Comparison of ENCODE assay signal across 1 cellular context in genomic region chr14:93035917-93036651, GRCh38.
A peak's percentile ranks its signal among the peaks of the same experiment; 100 is the strongest.
TF ChIP-seq lines count a peak whose summit lies in the region.

No MANE protein-coding gene starts in this region.

TF ChIP-seq in HepG2, 621 proteins besides CTCF, POLR2A, EP300 and RAD21 (continued from another document and continues in another):
- TF ChIP-seq, protein P1, sequence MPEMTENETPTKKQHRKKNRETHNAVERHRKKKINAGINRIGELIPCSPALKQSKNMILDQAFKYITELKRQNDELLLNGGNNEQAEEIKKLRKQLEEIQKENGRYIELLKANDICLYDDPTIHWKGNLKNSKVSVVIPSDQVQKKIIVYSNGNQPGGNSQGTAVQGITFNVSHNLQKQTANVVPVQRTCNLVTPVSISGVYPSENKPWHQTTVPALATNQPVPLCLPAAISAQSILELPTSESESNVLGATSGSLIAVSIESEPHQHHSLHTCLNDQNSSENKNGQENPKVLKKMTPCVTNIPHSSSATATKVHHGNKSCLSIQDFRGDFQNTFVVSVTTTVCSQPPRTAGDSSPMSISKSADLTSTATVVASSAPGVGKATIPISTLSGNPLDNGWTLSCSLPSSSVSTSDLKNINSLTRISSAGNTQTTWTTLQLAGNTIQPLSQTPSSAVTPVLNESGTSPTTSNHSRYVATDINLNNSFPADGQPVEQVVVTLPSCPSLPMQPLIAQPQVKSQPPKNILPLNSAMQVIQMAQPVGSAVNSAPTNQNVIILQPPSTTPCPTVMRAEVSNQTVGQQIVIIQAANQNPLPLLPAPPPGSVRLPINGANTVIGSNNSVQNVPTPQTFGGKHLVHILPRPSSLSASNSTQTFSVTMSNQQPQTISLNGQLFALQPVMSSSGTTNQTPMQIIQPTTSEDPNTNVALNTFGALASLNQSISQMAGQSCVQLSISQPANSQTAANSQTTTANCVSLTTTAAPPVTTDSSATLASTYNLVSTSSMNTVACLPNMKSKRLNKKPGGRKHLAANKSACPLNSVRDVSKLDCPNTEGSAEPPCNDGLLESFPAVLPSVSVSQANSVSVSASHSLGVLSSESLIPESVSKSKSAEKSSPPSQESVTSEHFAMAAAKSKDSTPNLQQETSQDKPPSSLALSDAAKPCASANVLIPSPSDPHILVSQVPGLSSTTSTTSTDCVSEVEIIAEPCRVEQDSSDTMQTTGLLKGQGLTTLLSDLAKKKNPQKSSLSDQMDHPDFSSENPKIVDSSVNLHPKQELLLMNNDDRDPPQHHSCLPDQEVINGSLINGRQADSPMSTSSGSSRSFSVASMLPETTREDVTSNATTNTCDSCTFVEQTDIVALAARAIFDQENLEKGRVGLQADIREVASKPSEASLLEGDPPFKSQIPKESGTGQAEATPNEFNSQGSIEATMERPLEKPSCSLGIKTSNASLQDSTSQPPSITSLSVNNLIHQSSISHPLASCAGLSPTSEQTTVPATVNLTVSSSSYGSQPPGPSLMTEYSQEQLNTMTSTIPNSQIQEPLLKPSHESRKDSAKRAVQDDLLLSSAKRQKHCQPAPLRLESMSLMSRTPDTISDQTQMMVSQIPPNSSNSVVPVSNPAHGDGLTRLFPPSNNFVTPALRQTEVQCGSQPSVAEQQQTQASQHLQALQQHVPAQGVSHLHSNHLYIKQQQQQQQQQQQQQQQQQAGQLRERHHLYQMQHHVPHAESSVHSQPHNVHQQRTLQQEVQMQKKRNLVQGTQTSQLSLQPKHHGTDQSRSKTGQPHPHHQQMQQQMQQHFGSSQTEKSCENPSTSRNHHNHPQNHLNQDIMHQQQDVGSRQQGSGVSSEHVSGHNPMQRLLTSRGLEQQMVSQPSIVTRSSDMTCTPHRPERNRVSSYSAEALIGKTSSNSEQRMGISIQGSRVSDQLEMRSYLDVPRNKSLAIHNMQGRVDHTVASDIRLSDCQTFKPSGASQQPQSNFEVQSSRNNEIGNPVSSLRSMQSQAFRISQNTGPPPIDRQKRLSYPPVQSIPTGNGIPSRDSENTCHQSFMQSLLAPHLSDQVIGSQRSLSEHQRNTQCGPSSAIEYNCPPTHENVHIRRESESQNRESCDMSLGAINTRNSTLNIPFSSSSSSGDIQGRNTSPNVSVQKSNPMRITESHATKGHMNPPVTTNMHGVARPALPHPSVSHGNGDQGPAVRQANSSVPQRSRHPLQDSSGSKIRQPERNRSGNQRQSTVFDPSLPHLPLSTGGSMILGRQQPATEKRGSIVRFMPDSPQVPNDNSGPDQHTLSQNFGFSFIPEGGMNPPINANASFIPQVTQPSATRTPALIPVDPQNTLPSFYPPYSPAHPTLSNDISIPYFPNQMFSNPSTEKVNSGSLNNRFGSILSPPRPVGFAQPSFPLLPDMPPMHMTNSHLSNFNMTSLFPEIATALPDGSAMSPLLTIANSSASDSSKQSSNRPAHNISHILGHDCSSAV (CRISPR knock-in tag; IDR thresholded peaks at IDR 0.05; ENCODE audit: borderline replicate concordance): no peak
- TF ChIP-seq ATF3 (CRISPR knock-in tag; IDR thresholded peaks at IDR 0.05): peak; percentile 73
- no peak for TF ChIP-seq ZNF33B (CRISPR knock-in tag; IDR thresholded peaks at IDR 0.05)
- peak; percentile 80 for TF ChIP-seq ZNF350 (CRISPR knock-in tag; IDR thresholded peaks at IDR 0.05; ENCODE audit: borderline replicate concordance, low read depth)
- no peak for TF ChIP-seq ZNF639 (CRISPR knock-in tag; conservative IDR thresholded peaks at IDR 0.05)
- no peak for TF ChIP-seq KLF9 (CRISPR knock-in tag; IDR thresholded peaks at IDR 0.05; ENCODE audit: low read depth)
- no peak for TF ChIP-seq ZNF441 (CRISPR knock-in tag; IDR thresholded peaks at IDR 0.05; ENCODE audit: borderline replicate concordance)
- peak; percentile 88 for TF ChIP-seq SRSF1 (optimal IDR thresholded peaks at IDR 0.05; ENCODE audit: low read depth, low read length)
- 0 out of 2 replicates have a peak, but pooled peaks have one; percentile 28 for TF ChIP-seq ZNF776 (CRISPR knock-in tag; IDR thresholded peaks at IDR 0.05)
- TF ChIP-seq, protein P2, sequence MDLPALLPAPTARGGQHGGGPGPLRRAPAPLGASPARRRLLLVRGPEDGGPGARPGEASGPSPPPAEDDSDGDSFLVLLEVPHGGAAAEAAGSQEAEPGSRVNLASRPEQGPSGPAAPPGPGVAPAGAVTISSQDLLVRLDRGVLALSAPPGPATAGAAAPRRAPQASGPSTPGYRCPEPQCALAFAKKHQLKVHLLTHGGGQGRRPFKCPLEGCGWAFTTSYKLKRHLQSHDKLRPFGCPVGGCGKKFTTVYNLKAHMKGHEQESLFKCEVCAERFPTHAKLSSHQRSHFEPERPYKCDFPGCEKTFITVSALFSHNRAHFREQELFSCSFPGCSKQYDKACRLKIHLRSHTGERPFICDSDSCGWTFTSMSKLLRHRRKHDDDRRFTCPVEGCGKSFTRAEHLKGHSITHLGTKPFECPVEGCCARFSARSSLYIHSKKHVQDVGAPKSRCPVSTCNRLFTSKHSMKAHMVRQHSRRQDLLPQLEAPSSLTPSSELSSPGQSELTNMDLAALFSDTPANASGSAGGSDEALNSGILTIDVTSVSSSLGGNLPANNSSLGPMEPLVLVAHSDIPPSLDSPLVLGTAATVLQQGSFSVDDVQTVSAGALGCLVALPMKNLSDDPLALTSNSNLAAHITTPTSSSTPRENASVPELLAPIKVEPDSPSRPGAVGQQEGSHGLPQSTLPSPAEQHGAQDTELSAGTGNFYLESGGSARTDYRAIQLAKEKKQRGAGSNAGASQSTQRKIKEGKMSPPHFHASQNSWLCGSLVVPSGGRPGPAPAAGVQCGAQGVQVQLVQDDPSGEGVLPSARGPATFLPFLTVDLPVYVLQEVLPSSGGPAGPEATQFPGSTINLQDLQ (CRISPR knock-in tag; IDR thresholded peaks at IDR 0.05): no peak
- TF ChIP-seq MAZ (IDR thresholded peaks at IDR 0.05; ENCODE audit: borderline replicate concordance, low read depth, low read length): peak; percentile 47; the same call in 1 of the 2 replicates
- peak; percentile 71 for TF ChIP-seq MAZ (CRISPR knock-in tag; IDR thresholded peaks at IDR 0.05; ENCODE audit: low read depth)
- no peak for TF ChIP-seq ZFYVE20 (CRISPR knock-in tag; IDR thresholded peaks at IDR 0.05; ENCODE audit: borderline replicate concordance, low read depth)
- TF ChIP-seq ZNF383 (CRISPR knock-in tag; IDR thresholded peaks at IDR 0.05; ENCODE audit: borderline replicate concordance): no peak
- TF ChIP-seq FOXC1 (CRISPR knock-in tag; IDR thresholded peaks at IDR 0.05; ENCODE audit: borderline replicate concordance): no peak; the same call in 1 of the 2 replicates
- no peak for TF ChIP-seq ZNF800 (CRISPR knock-in tag; IDR thresholded peaks at IDR 0.05)
- no peak for TF ChIP-seq ZFP37 (CRISPR knock-in tag; IDR thresholded peaks at IDR 0.05; ENCODE audit: borderline replicate concordance)
- TF ChIP-seq, protein P3, sequence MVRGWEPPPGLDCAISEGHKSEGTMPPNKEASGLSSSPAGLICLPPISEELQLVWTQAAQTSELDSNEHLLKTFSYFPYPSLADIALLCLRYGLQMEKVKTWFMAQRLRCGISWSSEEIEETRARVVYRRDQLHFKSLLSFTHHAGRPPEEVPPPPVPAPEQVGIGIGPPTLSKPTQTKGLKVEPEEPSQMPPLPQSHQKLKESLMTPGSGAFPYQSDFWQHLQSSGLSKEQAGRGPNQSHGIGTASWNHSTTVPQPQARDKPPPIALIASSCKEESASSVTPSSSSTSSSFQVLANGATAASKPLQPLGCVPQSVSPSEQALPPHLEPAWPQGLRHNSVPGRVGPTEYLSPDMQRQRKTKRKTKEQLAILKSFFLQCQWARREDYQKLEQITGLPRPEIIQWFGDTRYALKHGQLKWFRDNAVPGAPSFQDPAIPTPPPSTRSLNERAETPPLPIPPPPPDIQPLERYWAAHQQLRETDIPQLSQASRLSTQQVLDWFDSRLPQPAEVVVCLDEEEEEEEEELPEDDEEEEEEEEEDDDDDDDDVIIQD (CRISPR knock-in tag; IDR thresholded peaks at IDR 0.05; ENCODE audit: low read depth): no peak
- no peak for TF ChIP-seq HNRNPUL1 (IDR thresholded peaks at IDR 0.05; ENCODE audit: low read depth, low read length)
- TF ChIP-seq NCOR1 (IDR thresholded peaks at IDR 0.05; ENCODE audit: borderline replicate concordance, low read length): peak; percentile 92; the same call in 1 of the 2 replicates
- TF ChIP-seq TCF7L2 (IDR thresholded peaks at IDR 0.05; ENCODE audit: low read depth, low read length): no peak
- TF ChIP-seq ZFAT (CRISPR knock-in tag; conservative IDR thresholded peaks at IDR 0.05): no peak
- no peak for TF ChIP-seq PRPF4 (IDR thresholded peaks at IDR 0.05; ENCODE audit: low read depth, low read length, poor library complexity, severe bottlenecking)
- no peak; the same call in 1 of the 2 replicates for TF ChIP-seq ELF1 (CRISPR knock-in tag; IDR thresholded peaks at IDR 0.05)
- peak; percentile 98 to 99 for TF ChIP-seq NR2F1 (CRISPR knock-in tag; IDR thresholded peaks at IDR 0.05)
- TF ChIP-seq MBNL3 (CRISPR knock-in tag; conservative IDR thresholded peaks at IDR 0.05): no peak
- TF ChIP-seq DMAP1 (CRISPR knock-in tag; IDR thresholded peaks at IDR 0.05): peak; percentile 80; the same call in 1 of the 2 replicates
- TF ChIP-seq ZBTB43 (CRISPR knock-in tag; conservative IDR thresholded peaks at IDR 0.05): 0 out of 2 replicates have a peak, but pooled peaks have one; percentile 38
- TF ChIP-seq ZBTB2 (CRISPR knock-in tag; IDR thresholded peaks at IDR 0.05; ENCODE audit: low read depth): peak; percentile 32; the same call in 1 of the 2 replicates
- no peak for TF ChIP-seq ELF4 (CRISPR knock-in tag; IDR thresholded peaks at IDR 0.05; ENCODE audit: borderline replicate concordance)
- TF ChIP-seq ZMAT3 (CRISPR knock-in tag; conservative IDR thresholded peaks at IDR 0.05): no peak
- peak; percentile 75 for TF ChIP-seq ARID4A (CRISPR knock-in tag; IDR thresholded peaks at IDR 0.05; ENCODE audit: borderline replicate concordance)
